In the genomic region with DNA sequence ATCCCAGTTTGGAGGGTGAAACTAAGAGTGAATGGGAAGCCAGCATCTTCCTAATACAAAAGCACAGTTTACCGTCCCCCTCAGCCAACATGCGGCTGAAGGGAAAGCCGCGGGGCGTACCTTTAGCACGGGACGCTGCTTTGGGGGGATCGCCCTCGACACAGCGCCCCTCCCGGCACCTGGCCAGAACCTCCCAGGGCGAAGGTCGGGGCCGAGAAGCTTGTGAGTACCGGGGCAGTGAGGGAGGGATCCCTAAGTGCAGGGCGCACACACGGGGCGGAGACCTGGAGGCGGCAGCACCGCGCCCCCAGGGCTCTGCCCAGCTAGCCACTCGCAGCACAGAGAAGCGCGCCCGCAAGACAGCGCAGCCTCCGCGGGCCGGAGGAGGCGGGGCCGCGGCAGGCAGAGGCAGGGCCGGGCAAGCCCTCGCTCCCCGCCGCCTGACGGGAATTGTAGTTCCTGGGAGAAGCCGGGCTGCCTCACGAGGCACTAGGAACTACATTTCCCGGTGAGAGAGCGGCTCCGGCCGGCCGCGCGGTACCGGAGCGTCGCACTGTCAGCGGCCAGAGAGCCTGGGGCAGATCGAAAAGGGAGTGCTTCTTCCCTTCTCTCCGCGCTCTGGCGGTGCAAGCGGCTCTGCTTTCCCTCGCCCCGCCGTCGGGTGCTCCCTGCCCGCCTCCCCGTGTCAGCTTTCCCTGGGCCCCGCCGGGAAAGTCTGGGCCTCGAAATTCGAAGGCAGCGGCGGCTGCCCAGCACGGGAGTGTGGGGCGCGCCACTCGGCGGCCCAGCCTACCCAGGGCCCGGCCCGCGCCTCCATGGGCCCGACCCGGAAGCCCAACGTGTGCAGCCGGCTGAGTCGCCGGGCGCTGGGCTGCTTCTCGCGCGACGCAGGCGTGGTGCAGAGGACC, we compare ENCODE assay signal across 1 cellular context.
TF ChIP-seq lines count a peak whose summit lies in the region.

A gene with protein sequence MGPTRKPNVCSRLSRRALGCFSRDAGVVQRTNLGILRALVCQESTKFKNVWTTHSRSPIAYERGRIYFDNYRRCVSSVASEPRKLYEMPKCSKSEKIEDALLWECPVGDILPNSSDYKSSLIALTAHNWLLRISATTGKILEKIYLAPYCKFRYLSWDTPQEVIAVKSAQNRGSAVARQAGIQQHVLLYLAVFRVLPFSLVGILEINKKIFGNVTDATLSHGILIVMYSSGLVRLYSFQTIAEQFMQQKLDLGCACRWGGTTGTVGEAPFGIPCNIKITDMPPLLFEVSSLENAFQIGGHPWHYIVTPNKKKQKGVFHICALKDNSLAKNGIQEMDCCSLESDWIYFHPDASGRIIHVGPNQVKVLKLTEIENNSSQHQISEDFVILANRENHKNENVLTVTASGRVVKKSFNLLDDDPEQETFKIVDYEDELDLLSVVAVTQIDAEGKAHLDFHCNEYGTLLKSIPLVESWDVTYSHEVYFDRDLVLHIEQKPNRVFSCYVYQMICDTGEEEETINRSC (plus strand): TSS at position 464 of the 908 bp plus-strand sequence. CDS start 352 bp downstream, at position 816.
A gene with protein sequence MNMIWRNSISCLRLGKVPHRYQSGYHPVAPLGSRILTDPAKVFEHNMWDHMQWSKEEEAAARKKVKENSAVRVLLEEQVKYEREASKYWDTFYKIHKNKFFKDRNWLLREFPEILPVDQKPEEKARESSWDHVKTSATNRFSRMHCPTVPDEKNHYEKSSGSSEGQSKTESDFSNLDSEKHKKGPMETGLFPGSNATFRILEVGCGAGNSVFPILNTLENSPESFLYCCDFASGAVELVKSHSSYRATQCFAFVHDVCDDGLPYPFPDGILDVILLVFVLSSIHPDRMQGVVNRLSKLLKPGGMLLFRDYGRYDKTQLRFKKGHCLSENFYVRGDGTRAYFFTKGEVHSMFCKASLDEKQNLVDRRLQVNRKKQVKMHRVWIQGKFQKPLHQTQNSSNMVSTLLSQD (minus strand): TSS at position 228 of the 908 bp plus-strand sequence. CDS start 41,805 bp downstream, outside the sequence.

TF ChIP-seq in K562, 482 proteins besides CTCF, POLR2A, EP300 and RAD21 (continued from another document):
- TF ChIP-seq, protein P1, sequence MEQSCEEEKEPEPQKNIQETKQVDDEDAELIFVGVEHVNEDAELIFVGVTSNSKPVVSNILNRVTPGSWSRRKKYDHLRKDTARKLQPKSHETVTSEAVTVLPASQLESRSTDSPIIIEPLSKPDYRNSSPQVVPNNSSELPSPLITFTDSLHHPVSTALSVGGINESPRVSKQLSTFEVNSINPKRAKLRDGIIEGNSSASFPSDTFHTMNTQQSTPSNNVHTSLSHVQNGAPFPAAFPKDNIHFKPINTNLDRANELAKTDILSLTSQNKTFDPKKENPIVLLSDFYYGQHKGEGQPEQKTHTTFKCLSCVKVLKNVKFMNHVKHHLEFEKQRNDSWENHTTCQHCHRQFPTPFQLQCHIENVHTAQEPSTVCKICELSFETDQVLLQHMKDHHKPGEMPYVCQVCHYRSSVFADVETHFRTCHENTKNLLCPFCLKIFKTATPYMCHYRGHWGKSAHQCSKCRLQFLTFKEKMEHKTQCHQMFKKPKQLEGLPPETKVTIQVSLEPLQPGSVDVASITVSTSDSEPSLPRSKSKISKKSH (CRISPR knock-in tag; IDR thresholded peaks at IDR 0.05), result no peak
- no peak; the same call in none of the 2 replicates for TF ChIP-seq MYNN (IDR thresholded peaks at IDR 0.05)
- no peak for TF ChIP-seq MYNN (CRISPR knock-in tag; IDR thresholded peaks at IDR 0.05)
- TF ChIP-seq GABPA (tag; conservative IDR thresholded peaks at IDR 0.05; ENCODE audit: low read depth), result peak; percentile 89
- no peak for TF ChIP-seq CCAR2 (IDR thresholded peaks at IDR 0.05; ENCODE audit: low read depth, low read length)
- TF ChIP-seq ETV6 (IDR thresholded peaks at IDR 0.05; ENCODE audit: borderline replicate concordance in 1 of 2, low read depth in 2 of 2, low read length in 1 of 2), result no peak; a peak in 1 of 4 replicates
- TF ChIP-seq ETV6 (CRISPR knock-in tag; IDR thresholded peaks at IDR 0.05; ENCODE audit: borderline replicate concordance), result peak; percentile 64; the same call in 1 of the 2 replicates
- peak; percentile 92 for TF ChIP-seq CCNT2 (IDR thresholded peaks at IDR 0.05; ENCODE audit: borderline replicate concordance, extremely low read depth, insufficient read length, low read depth, low read length)
- TF ChIP-seq ZNF232 (CRISPR knock-in tag; IDR thresholded peaks at IDR 0.05), result peak; percentile 76; the same call in 1 of the 2 replicates
- peak; percentile 93; the same call in 1 of the 2 replicates for TF ChIP-seq PHB (CRISPR knock-in tag; IDR thresholded peaks at IDR 0.05)
- TF ChIP-seq, protein P2, sequence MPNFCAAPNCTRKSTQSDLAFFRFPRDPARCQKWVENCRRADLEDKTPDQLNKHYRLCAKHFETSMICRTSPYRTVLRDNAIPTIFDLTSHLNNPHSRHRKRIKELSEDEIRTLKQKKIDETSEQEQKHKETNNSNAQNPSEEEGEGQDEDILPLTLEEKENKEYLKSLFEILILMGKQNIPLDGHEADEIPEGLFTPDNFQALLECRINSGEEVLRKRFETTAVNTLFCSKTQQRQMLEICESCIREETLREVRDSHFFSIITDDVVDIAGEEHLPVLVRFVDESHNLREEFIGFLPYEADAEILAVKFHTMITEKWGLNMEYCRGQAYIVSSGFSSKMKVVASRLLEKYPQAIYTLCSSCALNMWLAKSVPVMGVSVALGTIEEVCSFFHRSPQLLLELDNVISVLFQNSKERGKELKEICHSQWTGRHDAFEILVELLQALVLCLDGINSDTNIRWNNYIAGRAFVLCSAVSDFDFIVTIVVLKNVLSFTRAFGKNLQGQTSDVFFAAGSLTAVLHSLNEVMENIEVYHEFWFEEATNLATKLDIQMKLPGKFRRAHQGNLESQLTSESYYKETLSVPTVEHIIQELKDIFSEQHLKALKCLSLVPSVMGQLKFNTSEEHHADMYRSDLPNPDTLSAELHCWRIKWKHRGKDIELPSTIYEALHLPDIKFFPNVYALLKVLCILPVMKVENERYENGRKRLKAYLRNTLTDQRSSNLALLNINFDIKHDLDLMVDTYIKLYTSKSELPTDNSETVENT (CRISPR knock-in tag; IDR thresholded peaks at IDR 0.05), result peak; percentile 96
- TF ChIP-seq NFE2 (IDR thresholded peaks at IDR 0.05; ENCODE audit: low read depth), result peak; percentile 8; the same call in 1 of the 2 replicates
- TF ChIP-seq RCOR1 (IDR thresholded peaks at IDR 0.05; ENCODE audit: borderline replicate concordance in 1 of 2, low read depth in 2 of 2, low read length in 2 of 2), result peak in 1 of 2 experiments; percentile 71; a peak in 2 of 4 replicates
- TF ChIP-seq HSF4 (CRISPR knock-in tag; IDR thresholded peaks at IDR 0.05; ENCODE audit: borderline replicate concordance), result no peak
- TF ChIP-seq, protein P3, sequence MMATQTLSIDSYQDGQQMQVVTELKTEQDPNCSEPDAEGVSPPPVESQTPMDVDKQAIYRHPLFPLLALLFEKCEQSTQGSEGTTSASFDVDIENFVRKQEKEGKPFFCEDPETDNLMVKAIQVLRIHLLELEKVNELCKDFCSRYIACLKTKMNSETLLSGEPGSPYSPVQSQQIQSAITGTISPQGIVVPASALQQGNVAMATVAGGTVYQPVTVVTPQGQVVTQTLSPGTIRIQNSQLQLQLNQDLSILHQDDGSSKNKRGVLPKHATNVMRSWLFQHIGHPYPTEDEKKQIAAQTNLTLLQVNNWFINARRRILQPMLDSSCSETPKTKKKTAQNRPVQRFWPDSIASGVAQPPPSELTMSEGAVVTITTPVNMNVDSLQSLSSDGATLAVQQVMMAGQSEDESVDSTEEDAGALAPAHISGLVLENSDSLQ (IDR thresholded peaks at IDR 0.05), result peak; percentile 37; the same call in 1 of the 2 replicates
- TF ChIP-seq FOXK2 (conservative IDR thresholded peaks at IDR 0.05 in 1 of 2, IDR thresholded peaks at IDR 0.05 in 1 of 2; ENCODE audit: low read depth in 2 of 2), result peak; percentile 17 to 65; a peak in 3 of 4 replicates
- TF ChIP-seq ZNF165 (CRISPR knock-in tag; IDR thresholded peaks at IDR 0.05; ENCODE audit: borderline replicate concordance), result peak; percentile 65; the same call in 1 of the 2 replicates
- TF ChIP-seq SMARCA4 (IDR thresholded peaks at IDR 0.05), result peak; percentile 58; the same call in 1 of the 2 replicates
- TF ChIP-seq, protein P4, sequence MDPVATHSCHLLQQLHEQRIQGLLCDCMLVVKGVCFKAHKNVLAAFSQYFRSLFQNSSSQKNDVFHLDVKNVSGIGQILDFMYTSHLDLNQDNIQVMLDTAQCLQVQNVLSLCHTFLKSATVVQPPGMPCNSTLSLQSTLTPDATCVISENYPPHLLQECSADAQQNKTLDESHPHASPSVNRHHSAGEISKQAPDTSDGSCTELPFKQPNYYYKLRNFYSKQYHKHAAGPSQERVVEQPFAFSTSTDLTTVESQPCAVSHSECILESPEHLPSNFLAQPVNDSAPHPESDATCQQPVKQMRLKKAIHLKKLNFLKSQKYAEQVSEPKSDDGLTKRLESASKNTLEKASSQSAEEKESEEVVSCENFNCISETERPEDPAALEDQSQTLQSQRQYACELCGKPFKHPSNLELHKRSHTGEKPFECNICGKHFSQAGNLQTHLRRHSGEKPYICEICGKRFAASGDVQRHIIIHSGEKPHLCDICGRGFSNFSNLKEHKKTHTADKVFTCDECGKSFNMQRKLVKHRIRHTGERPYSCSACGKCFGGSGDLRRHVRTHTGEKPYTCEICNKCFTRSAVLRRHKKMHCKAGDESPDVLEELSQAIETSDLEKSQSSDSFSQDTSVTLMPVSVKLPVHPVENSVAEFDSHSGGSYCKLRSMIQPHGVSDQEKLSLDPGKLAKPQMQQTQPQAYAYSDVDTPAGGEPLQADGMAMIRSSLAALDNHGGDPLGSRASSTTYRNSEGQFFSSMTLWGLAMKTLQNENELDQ (CRISPR knock-in tag; IDR thresholded peaks at IDR 0.05; ENCODE audit: borderline replicate concordance), result no peak; the same call in 1 of the 2 replicates
- TF ChIP-seq CBFB (CRISPR knock-in tag; IDR thresholded peaks at IDR 0.05), result peak; percentile 84; the same call in 1 of the 2 replicates
- TF ChIP-seq ZKSCAN1 (IDR thresholded peaks at IDR 0.05; ENCODE audit: low read depth, low read length), result peak; percentile 50; the same call in 1 of the 2 replicates
- peak; percentile 90 for TF ChIP-seq ATF7 (IDR thresholded peaks at IDR 0.05)
- peak; percentile 81 for TF ChIP-seq ELF4 (CRISPR knock-in tag; IDR thresholded peaks at IDR 0.05)
- TF ChIP-seq, protein P5, sequence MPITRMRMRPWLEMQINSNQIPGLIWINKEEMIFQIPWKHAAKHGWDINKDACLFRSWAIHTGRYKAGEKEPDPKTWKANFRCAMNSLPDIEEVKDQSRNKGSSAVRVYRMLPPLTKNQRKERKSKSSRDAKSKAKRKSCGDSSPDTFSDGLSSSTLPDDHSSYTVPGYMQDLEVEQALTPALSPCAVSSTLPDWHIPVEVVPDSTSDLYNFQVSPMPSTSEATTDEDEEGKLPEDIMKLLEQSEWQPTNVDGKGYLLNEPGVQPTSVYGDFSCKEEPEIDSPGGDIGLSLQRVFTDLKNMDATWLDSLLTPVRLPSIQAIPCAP (CRISPR knock-in tag; IDR thresholded peaks at IDR 0.05; ENCODE audit: borderline replicate concordance), result peak; percentile 86; the same call in 1 of the 2 replicates
- TF ChIP-seq ETV1 (tag; conservative IDR thresholded peaks at IDR 0.05; ENCODE audit: low read depth), result peak; percentile 39; the same call in 1 of the 2 replicates
- TF ChIP-seq, protein P6, sequence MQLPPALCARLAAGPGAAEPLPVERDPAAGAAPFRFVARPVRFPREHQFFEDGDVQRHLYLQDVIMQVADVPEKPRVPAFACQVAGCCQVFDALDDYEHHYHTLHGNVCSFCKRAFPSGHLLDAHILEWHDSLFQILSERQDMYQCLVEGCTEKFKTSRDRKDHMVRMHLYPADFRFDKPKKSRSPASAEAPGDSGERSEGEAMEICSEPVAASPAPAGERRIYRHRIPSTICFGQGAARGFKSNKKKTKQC (CRISPR knock-in tag; IDR thresholded peaks at IDR 0.05), result peak; percentile 95
- no peak for TF ChIP-seq ZNF785 (CRISPR knock-in tag; IDR thresholded peaks at IDR 0.05)
- TF ChIP-seq, protein P7, sequence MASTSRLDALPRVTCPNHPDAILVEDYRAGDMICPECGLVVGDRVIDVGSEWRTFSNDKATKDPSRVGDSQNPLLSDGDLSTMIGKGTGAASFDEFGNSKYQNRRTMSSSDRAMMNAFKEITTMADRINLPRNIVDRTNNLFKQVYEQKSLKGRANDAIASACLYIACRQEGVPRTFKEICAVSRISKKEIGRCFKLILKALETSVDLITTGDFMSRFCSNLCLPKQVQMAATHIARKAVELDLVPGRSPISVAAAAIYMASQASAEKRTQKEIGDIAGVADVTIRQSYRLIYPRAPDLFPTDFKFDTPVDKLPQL (IDR thresholded peaks at IDR 0.05; ENCODE audit: extremely low read depth, insufficient read length), result no peak
- TF ChIP-seq LEF1 (IDR thresholded peaks at IDR 0.05), result 0 out of 2 replicates have a peak, but pooled peaks have one; percentile 45
- peak; percentile 42; the same call in 1 of the 2 replicates for TF ChIP-seq SMARCA5 (IDR thresholded peaks at IDR 0.05)
- TF ChIP-seq, protein P8, sequence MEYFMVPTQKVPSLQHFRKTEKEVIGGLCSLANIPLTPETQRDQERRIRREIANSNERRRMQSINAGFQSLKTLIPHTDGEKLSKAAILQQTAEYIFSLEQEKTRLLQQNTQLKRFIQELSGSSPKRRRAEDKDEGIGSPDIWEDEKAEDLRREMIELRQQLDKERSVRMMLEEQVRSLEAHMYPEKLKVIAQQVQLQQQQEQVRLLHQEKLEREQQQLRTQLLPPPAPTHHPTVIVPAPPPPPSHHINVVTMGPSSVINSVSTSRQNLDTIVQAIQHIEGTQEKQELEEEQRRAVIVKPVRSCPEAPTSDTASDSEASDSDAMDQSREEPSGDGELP (CRISPR knock-in tag; IDR thresholded peaks at IDR 0.05; ENCODE audit: borderline replicate concordance), result peak; percentile 93
- no peak for TF ChIP-seq ZNF253 (CRISPR knock-in tag; conservative IDR thresholded peaks at IDR 0.05)
- TF ChIP-seq, protein P9, sequence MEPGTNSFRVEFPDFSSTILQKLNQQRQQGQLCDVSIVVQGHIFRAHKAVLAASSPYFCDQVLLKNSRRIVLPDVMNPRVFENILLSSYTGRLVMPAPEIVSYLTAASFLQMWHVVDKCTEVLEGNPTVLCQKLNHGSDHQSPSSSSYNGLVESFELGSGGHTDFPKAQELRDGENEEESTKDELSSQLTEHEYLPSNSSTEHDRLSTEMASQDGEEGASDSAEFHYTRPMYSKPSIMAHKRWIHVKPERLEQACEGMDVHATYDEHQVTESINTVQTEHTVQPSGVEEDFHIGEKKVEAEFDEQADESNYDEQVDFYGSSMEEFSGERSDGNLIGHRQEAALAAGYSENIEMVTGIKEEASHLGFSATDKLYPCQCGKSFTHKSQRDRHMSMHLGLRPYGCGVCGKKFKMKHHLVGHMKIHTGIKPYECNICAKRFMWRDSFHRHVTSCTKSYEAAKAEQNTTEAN (CRISPR knock-in tag; IDR thresholded peaks at IDR 0.05), result peak; percentile 91
- no peak for TF ChIP-seq KDM1A (IDR thresholded peaks at IDR 0.05)
TF ChIP-seq in K562: peak in this region for 241.
